1 cellular context compared by ENCODE assay signal in genomic region chr6:31806470-31807272, GRCh38.
TF ChIP-seq lines count a peak whose summit lies in the region.

LSM2 (minus strand) TSS chr6:31806966; CDS start chr6:31806757, 209 bp downstream.

TF ChIP-seq in K562, 482 proteins besides CTCF, POLR2A, EP300 and RAD21 (continued from another document and continues in another):
- TF ChIP-seq, protein P1, sequence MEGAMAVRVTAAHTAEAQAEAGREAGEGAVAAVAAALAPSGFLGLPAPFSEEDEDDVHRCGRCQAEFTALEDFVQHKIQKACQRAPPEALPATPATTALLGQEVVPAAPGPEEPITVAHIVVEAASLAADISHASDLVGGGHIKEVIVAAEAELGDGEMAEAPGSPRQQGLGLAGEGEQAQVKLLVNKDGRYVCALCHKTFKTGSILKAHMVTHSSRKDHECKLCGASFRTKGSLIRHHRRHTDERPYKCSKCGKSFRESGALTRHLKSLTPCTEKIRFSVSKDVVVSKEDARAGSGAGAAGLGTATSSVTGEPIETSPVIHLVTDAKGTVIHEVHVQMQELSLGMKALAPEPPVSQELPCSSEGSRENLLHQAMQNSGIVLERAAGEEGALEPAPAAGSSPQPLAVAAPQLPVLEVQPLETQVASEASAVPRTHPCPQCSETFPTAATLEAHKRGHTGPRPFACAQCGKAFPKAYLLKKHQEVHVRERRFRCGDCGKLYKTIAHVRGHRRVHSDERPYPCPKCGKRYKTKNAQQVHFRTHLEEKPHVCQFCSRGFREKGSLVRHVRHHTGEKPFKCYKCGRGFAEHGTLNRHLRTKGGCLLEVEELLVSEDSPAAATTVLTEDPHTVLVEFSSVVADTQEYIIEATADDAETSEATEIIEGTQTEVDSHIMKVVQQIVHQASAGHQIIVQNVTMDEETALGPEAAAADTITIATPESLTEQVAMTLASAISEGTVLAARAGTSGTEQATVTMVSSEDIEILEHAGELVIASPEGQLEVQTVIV (CRISPR knock-in tag; IDR thresholded peaks at IDR 0.05; ENCODE audit: borderline replicate concordance): no peak
- TF ChIP-seq STAT5A (IDR thresholded peaks at IDR 0.05; ENCODE audit: borderline replicate concordance, low read length) (no peak; the same call in 1 of the 2 replicates), FOSL1 (tag; conservative IDR thresholded peaks at IDR 0.05) (peak; percentile 61; the same call in 1 of the 2 replicates), GTF2E2 (tag; IDR thresholded peaks at IDR 0.05) (0 out of 2 replicates have a peak, but pooled peaks have one; percentile 6), DIDO1 (tag; IDR thresholded peaks at IDR 0.05; ENCODE audit: low read depth) (peak; percentile 78), NFE2L1 (tag; IDR thresholded peaks at IDR 0.05; ENCODE audit: borderline replicate concordance, low read depth) (no peak), RBBP5 (IDR thresholded peaks at IDR 0.05; ENCODE audit: borderline replicate concordance, insufficient read depth, low read length, poor library complexity, severe bottlenecking) (peak; percentile 99), SMARCE1 (IDR thresholded peaks at IDR 0.05) (0 out of 2 replicates have a peak, but pooled peaks have one; percentile 15), ZNF75A (CRISPR knock-in tag; IDR thresholded peaks at IDR 0.05) (0 out of 2 replicates have a peak, but pooled peaks have one; percentile 10), SOX6 (IDR thresholded peaks at IDR 0.05) (peak; percentile 55; the same call in 1 of the 2 replicates), ZNF175 (CRISPR knock-in tag; IDR thresholded peaks at IDR 0.05; ENCODE audit: low read depth) (peak; percentile 17; the same call in 1 of the 2 replicates), KLF1 (tag; IDR thresholded peaks at IDR 0.05) (peak; percentile 63; the same call in 1 of the 2 replicates), BACH1 (tag; IDR thresholded peaks at IDR 0.05) (no peak), KAT7 (CRISPR knock-in tag; IDR thresholded peaks at IDR 0.05; ENCODE audit: borderline replicate concordance) (peak; percentile 97; the same call in 1 of the 2 replicates), ZHX1 (conservative IDR thresholded peaks at IDR 0.05; ENCODE audit: low read length) (peak; percentile 83; the same call in 1 of the 2 replicates), ZBTB33 (CRISPR knock-in tag; IDR thresholded peaks at IDR 0.05) (peak; percentile 83), GABPA (tag; conservative IDR thresholded peaks at IDR 0.05; ENCODE audit: low read depth) (no peak), RAD51 (IDR thresholded peaks at IDR 0.05; ENCODE audit: borderline replicate concordance, low read depth) (no peak), ZBTB34 (CRISPR knock-in tag; IDR thresholded peaks at IDR 0.05) (no peak), XRCC5 (IDR thresholded peaks at IDR 0.05; ENCODE audit: low read depth, low read length) (peak; percentile 90; the same call in 1 of the 2 replicates), PHF8 (IDR thresholded peaks at IDR 0.05; ENCODE audit: borderline replicate concordance, low read length) (peak; percentile 96), MXI1 (IDR thresholded peaks at IDR 0.05; ENCODE audit: low read depth, low read length) (peak; percentile 55; the same call in 1 of the 2 replicates), TSHZ1 (CRISPR knock-in tag; IDR thresholded peaks at IDR 0.05) (no peak), CEBPG (CRISPR knock-in tag; IDR thresholded peaks at IDR 0.05) (peak; percentile 25; the same call in 1 of the 2 replicates), CEBPG (tag; conservative IDR thresholded peaks at IDR 0.05 in 1 of 2, IDR thresholded peaks at IDR 0.05 in 1 of 2) (no peak), OTX1 (CRISPR knock-in tag; IDR thresholded peaks at IDR 0.05) (no peak; the same call in 1 of the 2 replicates), ETV5 (CRISPR knock-in tag; IDR thresholded peaks at IDR 0.05; ENCODE audit: low read depth) (peak; percentile 79), DDX20 (tag; IDR thresholded peaks at IDR 0.05; ENCODE audit: low read depth) (no peak), NBN (IDR thresholded peaks at IDR 0.05; ENCODE audit: low read depth) (peak; percentile 81), E2F8 (IDR thresholded peaks at IDR 0.05; ENCODE audit: low read depth, partially characterized antibody) (peak; percentile 81), SMAD2 (IDR thresholded peaks at IDR 0.05; ENCODE audit: low read depth, low read length) (no peak)
- TF ChIP-seq, protein P2, sequence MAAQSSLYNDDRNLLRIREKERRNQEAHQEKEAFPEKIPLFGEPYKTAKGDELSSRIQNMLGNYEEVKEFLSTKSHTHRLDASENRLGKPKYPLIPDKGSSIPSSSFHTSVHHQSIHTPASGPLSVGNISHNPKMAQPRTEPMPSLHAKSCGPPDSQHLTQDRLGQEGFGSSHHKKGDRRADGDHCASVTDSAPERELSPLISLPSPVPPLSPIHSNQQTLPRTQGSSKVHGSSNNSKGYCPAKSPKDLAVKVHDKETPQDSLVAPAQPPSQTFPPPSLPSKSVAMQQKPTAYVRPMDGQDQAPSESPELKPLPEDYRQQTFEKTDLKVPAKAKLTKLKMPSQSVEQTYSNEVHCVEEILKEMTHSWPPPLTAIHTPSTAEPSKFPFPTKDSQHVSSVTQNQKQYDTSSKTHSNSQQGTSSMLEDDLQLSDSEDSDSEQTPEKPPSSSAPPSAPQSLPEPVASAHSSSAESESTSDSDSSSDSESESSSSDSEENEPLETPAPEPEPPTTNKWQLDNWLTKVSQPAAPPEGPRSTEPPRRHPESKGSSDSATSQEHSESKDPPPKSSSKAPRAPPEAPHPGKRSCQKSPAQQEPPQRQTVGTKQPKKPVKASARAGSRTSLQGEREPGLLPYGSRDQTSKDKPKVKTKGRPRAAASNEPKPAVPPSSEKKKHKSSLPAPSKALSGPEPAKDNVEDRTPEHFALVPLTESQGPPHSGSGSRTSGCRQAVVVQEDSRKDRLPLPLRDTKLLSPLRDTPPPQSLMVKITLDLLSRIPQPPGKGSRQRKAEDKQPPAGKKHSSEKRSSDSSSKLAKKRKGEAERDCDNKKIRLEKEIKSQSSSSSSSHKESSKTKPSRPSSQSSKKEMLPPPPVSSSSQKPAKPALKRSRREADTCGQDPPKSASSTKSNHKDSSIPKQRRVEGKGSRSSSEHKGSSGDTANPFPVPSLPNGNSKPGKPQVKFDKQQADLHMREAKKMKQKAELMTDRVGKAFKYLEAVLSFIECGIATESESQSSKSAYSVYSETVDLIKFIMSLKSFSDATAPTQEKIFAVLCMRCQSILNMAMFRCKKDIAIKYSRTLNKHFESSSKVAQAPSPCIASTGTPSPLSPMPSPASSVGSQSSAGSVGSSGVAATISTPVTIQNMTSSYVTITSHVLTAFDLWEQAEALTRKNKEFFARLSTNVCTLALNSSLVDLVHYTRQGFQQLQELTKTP (IDR thresholded peaks at IDR 0.05; ENCODE audit: low read depth in 1 of 2, partially characterized antibody in 2 of 2): peak in 1 of 2 experiments; percentile 77
- TF ChIP-seq, protein P3, sequence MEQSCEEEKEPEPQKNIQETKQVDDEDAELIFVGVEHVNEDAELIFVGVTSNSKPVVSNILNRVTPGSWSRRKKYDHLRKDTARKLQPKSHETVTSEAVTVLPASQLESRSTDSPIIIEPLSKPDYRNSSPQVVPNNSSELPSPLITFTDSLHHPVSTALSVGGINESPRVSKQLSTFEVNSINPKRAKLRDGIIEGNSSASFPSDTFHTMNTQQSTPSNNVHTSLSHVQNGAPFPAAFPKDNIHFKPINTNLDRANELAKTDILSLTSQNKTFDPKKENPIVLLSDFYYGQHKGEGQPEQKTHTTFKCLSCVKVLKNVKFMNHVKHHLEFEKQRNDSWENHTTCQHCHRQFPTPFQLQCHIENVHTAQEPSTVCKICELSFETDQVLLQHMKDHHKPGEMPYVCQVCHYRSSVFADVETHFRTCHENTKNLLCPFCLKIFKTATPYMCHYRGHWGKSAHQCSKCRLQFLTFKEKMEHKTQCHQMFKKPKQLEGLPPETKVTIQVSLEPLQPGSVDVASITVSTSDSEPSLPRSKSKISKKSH (CRISPR knock-in tag; IDR thresholded peaks at IDR 0.05): no peak
